Comparison of ENCODE assay signal across 13 cellular contexts in the genomic region with DNA sequence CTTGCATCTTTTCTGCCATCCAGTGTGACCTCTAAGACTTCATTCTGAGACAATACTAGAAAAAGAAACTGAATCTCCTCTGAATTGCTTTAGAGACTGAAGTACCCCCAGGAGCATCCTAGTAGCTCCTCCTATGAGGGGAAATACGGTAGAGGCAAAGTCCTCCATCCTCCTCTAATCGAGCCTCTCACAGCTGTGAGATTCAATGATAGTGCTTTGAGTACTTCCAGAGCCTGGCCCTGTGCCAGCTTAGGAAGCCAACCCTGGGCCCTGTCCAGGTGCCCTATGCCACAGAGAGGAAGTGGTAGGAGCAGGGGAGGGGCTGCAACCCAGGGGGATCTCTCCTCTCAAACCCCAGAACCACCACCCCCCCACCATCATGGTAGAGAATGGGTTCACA. TPM values are rescaled to one million over a fixed set of nuclear protein-coding genes. Genes with fewer than 3 reads are reported as not detected.
A peak's percentile ranks its signal among the peaks of the same experiment; 100 is the strongest.
DNase-seq lines count a peak whose midpoint lies in the region; ATAC-seq and TF ChIP-seq lines count a peak whose summit lies in the region.
"Had no signal": no experiment of that assay in that cellular context is flagged by ENCODE, and none has a peak within 500 bp of the region (broad histone marks: within the 10 kb centered on the region; RNA-seq: fewer than 3 reads in every experiment).

No MANE protein-coding gene starts in this region.

- H2AFZ ChIP-seq in GM23338, result no peak overlapping the region

- H3K36me3 ChIP-seq in MG63 (no peaks in the 10 kb centered on the region), GM23338 (ENCODE audit: insufficient read depth) (no peaks in the 10 kb centered on the region)
- H3K36me3 ChIP-seq in naive thymus-derived CD4-positive, alpha-beta T cell (ENCODE audit: control insufficient read depth in 2 of 3, insufficient read depth in 3 of 3, low read length in 3 of 3), result no peaks in the 10 kb centered on the region
- H3K36me3 ChIP-seq: SJSA1 had no signal

- H3K4me3 ChIP-seq in MG63 (no peak overlapping the region), GM23338 (no peak overlapping the region)
- no peak overlapping the region for H3K4me3 ChIP-seq in naive thymus-derived CD4-positive, alpha-beta T cell (ENCODE audit: low read length)
- H3K4me3 ChIP-seq: SJSA1 had no signal

- H3K27ac ChIP-seq in naive thymus-derived CD4-positive, alpha-beta T cell (ENCODE audit: low read depth, low read length), result no peak overlapping the region
- no peak overlapping the region for H3K27ac ChIP-seq in GM23338 (ENCODE audit: low read depth)
- H3K27ac ChIP-seq: SJSA1 had no signal

- ATAC-seq in activated CD8-positive, alpha-beta memory T cell treated with anti-CD3 and anti-CD28 coated beads, Interleukin-2, amount 10 ng/mL, durations not matched to agents 7 days and 5 days, result peak; percentile 32
- peak; percentile 17 for ATAC-seq in naive thymus-derived CD4-positive, alpha-beta T cell
- ATAC-seq in GM23338, result no peak
- no peak for ATAC-seq in HG02763 (IDR thresholded peaks at IDR 0.05; ENCODE audit: unreplicated experiment)

- H3K27me3 ChIP-seq in MG63, result no peaks in the 10 kb centered on the region
- H3K27me3 ChIP-seq in naive thymus-derived CD4-positive, alpha-beta T cell (ENCODE audit: control insufficient read depth in 2 of 2, insufficient read depth in 2 of 2, low read length in 2 of 2), result no peaks in the 10 kb centered on the region
- H3K27me3 ChIP-seq in GM23338 (ENCODE audit: insufficient read depth), result no peaks in the 10 kb centered on the region
- H3K27me3 ChIP-seq: SJSA1 had no signal

- no peak overlapping the region for H3K4me2 ChIP-seq in GM23338

- peaks cover 21 to 32% of the 10 kb centered on the region in 2 donors for H3K4me1 ChIP-seq in naive thymus-derived CD4-positive, alpha-beta T cell (ENCODE audit: control insufficient read depth in 2 of 2, insufficient read depth in 2 of 2, low read length in 2 of 2)
- peaks cover 7% of the 10 kb centered on the region for H3K4me1 ChIP-seq in GM23338 (ENCODE audit: insufficient read depth)
- H3K4me1 ChIP-seq: SJSA1 had no signal

- peaks cover 2% of the 10 kb centered on the region for H3K9me3 ChIP-seq in MG63
- H3K9me3 ChIP-seq in naive thymus-derived CD4-positive, alpha-beta T cell (ENCODE audit: control insufficient read depth in 2 of 3, low read length in 3 of 3), result no peaks in the 10 kb centered on the region
- H3K9me3 ChIP-seq: SJSA1 had no signal

- no peaks in the 10 kb centered on the region for H3K9me3 Mint-ChIP-seq in activated CD8-positive, alpha-beta memory T cell treated with anti-CD3 and anti-CD28 coated beads, Interleukin-2, amount 10 ng/mL, durations not matched to agents 7 days and 5 days (ENCODE audit: low read depth)
- no peaks in the 10 kb centered on the region for H3K9me3 Mint-ChIP-seq in naive thymus-derived CD4-positive, alpha-beta T cell
- no peaks in the 10 kb centered on the region for H3K9me3 Mint-ChIP-seq in GM23338
- H3K9me3 Mint-ChIP-seq: nephron had no signal

- intact Hi-C loops in naive thymus-derived CD4-positive, alpha-beta T cell (cut with micrococcal nuclease), result no loop called here

- no peaks in the 10 kb centered on the region for H3K27me3 Mint-ChIP-seq in activated CD8-positive, alpha-beta memory T cell treated with anti-CD3 and anti-CD28 coated beads, Interleukin-2, amount 10 ng/mL, durations not matched to agents 7 days and 5 days
- H3K27me3 Mint-ChIP-seq in naive thymus-derived CD4-positive, alpha-beta T cell, result no peaks in the 10 kb centered on the region
- H3K27me3 Mint-ChIP-seq in GM23338 (ENCODE audit: insufficient read depth, low read depth, poor library complexity), result peaks cover 22% of the 10 kb centered on the region

- CTCF ChIA-PET in activated CD8-positive, alpha-beta memory T cell treated with anti-CD3 and anti-CD28 coated beads, Interleukin-2, amount 10 ng/mL, durations not matched to agents 7 days and 5 days (lab: Charles Lee), result interaction anchor here (0.8 to 1.1 kb wide), 6 partner anchors 9 to 62 kb away, joined by 3 to 5 read pairs (median 4); partner anchors contain the start of gene MRPL9
- CTCF ChIA-PET in naive thymus-derived CD4-positive, alpha-beta T cell (lab: Charles Lee), result interaction anchor here (0.6 kb wide), 1 partner anchor 211 kb away, joined by 3 read pairs; no protein-coding TSS in a partner anchor

- no peak overlapping the region for H3K4me3 Mint-ChIP-seq in activated CD8-positive, alpha-beta memory T cell treated with anti-CD3 and anti-CD28 coated beads, Interleukin-2, amount 10 ng/mL, durations not matched to agents 7 days and 5 days
- H3K4me3 Mint-ChIP-seq in naive thymus-derived CD4-positive, alpha-beta T cell, result no peak overlapping the region
- H3K4me3 Mint-ChIP-seq in GM23338, result no peak overlapping the region
- H3K4me3 Mint-ChIP-seq: nephron had no signal

- peak overlapping the region; percentile 6 for H3K27ac Mint-ChIP-seq in activated CD8-positive, alpha-beta memory T cell treated with anti-CD3 and anti-CD28 coated beads, Interleukin-2, amount 10 ng/mL, durations not matched to agents 7 days and 5 days
- H3K27ac Mint-ChIP-seq in naive thymus-derived CD4-positive, alpha-beta T cell, result peak overlapping the region in 4 of 9 donors; percentile 22 to 26 (median 24)
- H3K27ac Mint-ChIP-seq in GM23338, result no peak overlapping the region
- H3K27ac Mint-ChIP-seq: nephron had no signal

- DNase-seq in activated CD8-positive, alpha-beta memory T cell treated with anti-CD3 and anti-CD28 coated beads, Interleukin-2, amount 10 ng/mL, durations not matched to agents 7 days and 5 days, result no peak
- no peak for DNase-seq in activated CD8-positive, alpha-beta memory T cell treated with anti-CD3 and anti-CD28 coated beads, Interleukin-2, amount 50 U/mL, for 4 hours
- DNase-seq in MG63, result peak; percentile 30
- peak; percentile 31 for DNase-seq in RPMI7951 (ENCODE audit: low read depth)
- no peak for DNase-seq in naive thymus-derived CD4-positive, alpha-beta T cell
- no peak for DNase-seq in GM23338 (ENCODE audit: low spot score)
- no peak for DNase-seq in EL
- DNase-seq: amygdala had no signal

- TF ChIP-seq CTCF in GM23338 (conservative IDR thresholded peaks at IDR 0.05; ENCODE audit: low read depth in 2 of 2), result no peak

- H3F3A ChIP-seq in GM23338 (replicated peaks; ENCODE audit: low read depth), result no peaks in the 10 kb centered on the region

- POLR2A ChIA-PET in naive thymus-derived CD4-positive, alpha-beta T cell (lab: Charles Lee), result interaction anchor here (1.6 kb wide), 1 partner anchor 18 kb away, joined by 4 read pairs; no protein-coding TSS in a partner anchor

- peaks cover 50% of the 10 kb centered on the region for H3K4me1 Mint-ChIP-seq in activated CD8-positive, alpha-beta memory T cell treated with anti-CD3 and anti-CD28 coated beads, Interleukin-2, amount 10 ng/mL, durations not matched to agents 7 days and 5 days
- peaks cover 15 to 57% (median 36%) of the 10 kb centered on the region in 7 donors for H3K4me1 Mint-ChIP-seq in naive thymus-derived CD4-positive, alpha-beta T cell
- peaks cover 17% of the 10 kb centered on the region for H3K4me1 Mint-ChIP-seq in GM23338

- H4K20me1 ChIP-seq in GM23338 (replicated peaks; ENCODE audit: insufficient read depth), result no peaks in the 10 kb centered on the region

- no peaks in the 10 kb centered on the region for H3K79me2 ChIP-seq in GM23338 (replicated peaks; ENCODE audit: insufficient read depth)

- H3K9me2 ChIP-seq in GM23338 (ENCODE audit: insufficient read depth), result no peaks in the 10 kb centered on the region

- no peaks in the 10 kb centered on the region for H3K36me3 Mint-ChIP-seq in activated CD8-positive, alpha-beta memory T cell treated with anti-CD3 and anti-CD28 coated beads, Interleukin-2, amount 10 ng/mL, durations not matched to agents 7 days and 5 days
- no peaks in the 10 kb centered on the region for H3K36me3 Mint-ChIP-seq in naive thymus-derived CD4-positive, alpha-beta T cell
- H3K36me3 Mint-ChIP-seq in GM23338 (ENCODE audit: low read depth), result no peaks in the 10 kb centered on the region

RNA-seq across cellular contexts. Expression of gene RORC, which starts 10.7 kb away (rescaled TPM):
- 1 to 10 TPM in 1 of 2 experiments, under 1 TPM in 1; 0.30 to 1.3 TPM for total RNA-seq in activated CD8-positive, alpha-beta memory T cell treated with anti-CD3 and anti-CD28 coated beads, Interleukin-2, amount 10 ng/mL, durations not matched to agents 7 days and 5 days
- 0.63 TPM in 1 of 2 replicates, not detected in the other for total RNA-seq in MG63 (2014; rRNA removed; shearing (Covaris generic); ENCODE audit: low replicate concordance)
- not detected in 2 replicates for total RNA-seq in RPMI7951 (2014; rRNA removed; shearing (Covaris generic))
- 1 to 10 TPM in 1 of 5 experiments, under 1 TPM in 4; 0.16 to 2.5 (median 0.21) TPM for total RNA-seq in naive thymus-derived CD4-positive, alpha-beta T cell
- polyA plus RNA-seq in naive thymus-derived CD4-positive, alpha-beta T cell, result under 1 TPM in 1 of 2 donors, not detected in 1; 0.37 TPM
- total RNA-seq in GM23338 (2014; rRNA removed; shearing (Covaris generic)), result 0.97 and 1.6 TPM in 2 replicates
- 0.26 and 0.29 TPM in 2 replicates for polyA plus RNA-seq in GM23338 (2016; fragmentation: Nextera tagmentation; extraction: Ambion mirVana)
- total RNA-seq: SJSA1 had no signal

RNA-seq across cellular contexts. Expression of gene LINGO4, which starts 15.7 kb away (rescaled TPM):
- total RNA-seq in activated CD8-positive, alpha-beta memory T cell treated with anti-CD3 and anti-CD28 coated beads, Interleukin-2, amount 10 ng/mL, durations not matched to agents 7 days and 5 days, result under 1 TPM; 0.07 to 0.15 TPM
- total RNA-seq in MG63 (2014; rRNA removed; shearing (Covaris generic); ENCODE audit: low replicate concordance), result not detected in 2 replicates
- not detected in 2 replicates for total RNA-seq in RPMI7951 (2014; rRNA removed; shearing (Covaris generic))
- total RNA-seq in naive thymus-derived CD4-positive, alpha-beta T cell, result under 1 TPM in 2 of 5 experiments, not detected in 3; 0.07 to 0.24 TPM
- not detected for polyA plus RNA-seq in naive thymus-derived CD4-positive, alpha-beta T cell
- not detected in 2 replicates for total RNA-seq in GM23338 (2014; rRNA removed; shearing (Covaris generic))
- polyA plus RNA-seq in GM23338 (2016; fragmentation: Nextera tagmentation; extraction: Ambion mirVana), result not detected in 2 replicates
- total RNA-seq: kidney epithelial cell, SJSA1 had no signal

RNA-seq across cellular contexts. Expression of gene C2CD4D, which starts 18.7 kb away (rescaled TPM):
- total RNA-seq in activated CD8-positive, alpha-beta memory T cell treated with anti-CD3 and anti-CD28 coated beads, Interleukin-2, amount 10 ng/mL, durations not matched to agents 7 days and 5 days, result under 1 TPM; 0.33 to 0.96 TPM
- total RNA-seq in MG63 (2014; rRNA removed; shearing (Covaris generic); ENCODE audit: low replicate concordance), result not detected in 2 replicates
- not detected in 2 replicates for total RNA-seq in RPMI7951 (2014; rRNA removed; shearing (Covaris generic))
- total RNA-seq in naive thymus-derived CD4-positive, alpha-beta T cell, result under 1 TPM in 2 of 5 experiments, not detected in 3; 0.34 to 0.87 TPM
- polyA plus RNA-seq in naive thymus-derived CD4-positive, alpha-beta T cell, result under 1 TPM in 1 of 2 donors, not detected in 1; 0.18 TPM
- total RNA-seq in GM23338 (2014; rRNA removed; shearing (Covaris generic)), result 0.35 TPM in 1 of 2 replicates, not detected in the other
- 0.82 and 0.92 TPM in 2 replicates for polyA plus RNA-seq in GM23338 (2016; fragmentation: Nextera tagmentation; extraction: Ambion mirVana)
- total RNA-seq: SJSA1, skeletal muscle tissue had no signal

RNA-seq across cellular contexts. Expression of gene TDRKH, which starts 30.6 kb away (rescaled TPM):
- 10 to 100 TPM; 16.4 to 17.1 TPM for total RNA-seq in activated CD8-positive, alpha-beta memory T cell treated with anti-CD3 and anti-CD28 coated beads, Interleukin-2, amount 10 ng/mL, durations not matched to agents 7 days and 5 days
- 14.1 and 23.5 TPM in 2 replicates for total RNA-seq in MG63 (2014; rRNA removed; shearing (Covaris generic); ENCODE audit: low replicate concordance)
- total RNA-seq in RPMI7951 (2014; rRNA removed; shearing (Covaris generic)), result 4.6 and 5.5 TPM in 2 replicates
- total RNA-seq in naive thymus-derived CD4-positive, alpha-beta T cell, result 10 to 100 TPM in 3 of 5 experiments, 1 to 10 TPM in 2; 7.7 to 23.1 (median 17.0) TPM
- polyA plus RNA-seq in naive thymus-derived CD4-positive, alpha-beta T cell, result 10 to 100 TPM; 17.4 to 18.7 TPM
- total RNA-seq in GM23338 (2014; rRNA removed; shearing (Covaris generic)), result 19.6 and 25.6 TPM in 2 replicates
- 8.9 and 10.2 TPM in 2 replicates for polyA plus RNA-seq in GM23338 (2016; fragmentation: Nextera tagmentation; extraction: Ambion mirVana)

RNA-seq across cellular contexts. Expression of gene THEM5, which starts 32.6 kb away (rescaled TPM):
- total RNA-seq in activated CD8-positive, alpha-beta memory T cell treated with anti-CD3 and anti-CD28 coated beads, Interleukin-2, amount 10 ng/mL, durations not matched to agents 7 days and 5 days, result not detected
- not detected in 2 replicates for total RNA-seq in MG63 (2014; rRNA removed; shearing (Covaris generic); ENCODE audit: low replicate concordance)
- total RNA-seq in RPMI7951 (2014; rRNA removed; shearing (Covaris generic)), result not detected in 2 replicates
- total RNA-seq in naive thymus-derived CD4-positive, alpha-beta T cell, result not detected
- not detected for polyA plus RNA-seq in naive thymus-derived CD4-positive, alpha-beta T cell
- total RNA-seq in GM23338 (2014; rRNA removed; shearing (Covaris generic)), result not detected in 2 replicates
- polyA plus RNA-seq in GM23338 (2016; fragmentation: Nextera tagmentation; extraction: Ambion mirVana), result 0.38 TPM in 1 of 2 replicates, not detected in the other
- total RNA-seq: kidney epithelial cell, SJSA1, skeletal muscle tissue had no signal

Comparison
In these comparisons a context has a peak if more than half of its experiments do, and no peak if none do; other contexts are left out.
1. ATAC-seq: peak in activated CD8-positive, alpha-beta memory T cell treated with anti-CD3 and anti-CD28 coated beads, Interleukin-2, amount 10 ng/mL, durations not matched to agents 7 days and 5 days (single experiment) and naive thymus-derived CD4-positive, alpha-beta T cell (single experiment); none in GM23338 (single experiment) and HG02763 (single experiment).
2. DNase-seq: peak in MG63 (single experiment) and RPMI7951 (single experiment); none in activated CD8-positive, alpha-beta memory T cell treated with anti-CD3 and anti-CD28 coated beads, Interleukin-2, amount 10 ng/mL, durations not matched to agents 7 days and 5 days (single experiment), activated CD8-positive, alpha-beta memory T cell treated with anti-CD3 and anti-CD28 coated beads, Interleukin-2, amount 50 U/mL, for 4 hours (single experiment), naive thymus-derived CD4-positive, alpha-beta T cell (0 of 9), GM23338 (single experiment) and EL (single experiment).